In genomic region chr4:76943129-76943620, GRCh38 we compare ENCODE assay signal across 19 cellular contexts. TPM values are rescaled to one million over a fixed set of nuclear protein-coding genes. Genes with fewer than 3 reads are reported as not detected.
DNase-seq lines count a peak whose midpoint lies in the region; ATAC-seq and TF ChIP-seq lines count a peak whose summit lies in the region.
"Had no signal": no experiment of that assay in that cellular context is flagged by ENCODE, and none has a peak within 500 bp of the region (broad histone marks: within the 10 kb centered on the region; RNA-seq: fewer than 3 reads in every experiment).

No MANE protein-coding gene starts in this region.

- H3K4me1 ChIP-seq in left ventricle myocardium inferior (peaks cover 16% of the 10 kb centered on the region), SK-N-SH (ENCODE audit: control insufficient read depth in 1 of 2, insufficient read depth in 2 of 2, low read depth in 1 of 2, low read length in 1 of 2) (peaks cover 0 to 7% of the 10 kb centered on the region in 2 experiments; a peak in 2 of 4 replicates), fibroblast of lung (ENCODE audit: control insufficient read depth, extremely low read depth, insufficient read depth, low read length) (no peaks in the 10 kb centered on the region)

- peaks cover 6% of the 10 kb centered on the region for H3F3A ChIP-seq in SK-N-SH (replicated peaks; ENCODE audit: insufficient read depth)

- peak; percentile 38 to 93 for ATAC-seq in left cardiac atrium
- ATAC-seq in activated CD8-positive, alpha-beta T cell treated with anti-CD3 and anti-CD28 coated beads, Interleukin-2, amount 10 ng/mL, durations not matched to agents 7 days and 5 days: no peak
- ATAC-seq in natural killer cell treated with Interleukin-12 subunit alpha and Interleukin-12 subunit beta and Interleukin-15 and Interleukin-18, amount 100 ng/mL, for 72 hours: no peak
- ATAC-seq: activated CD8-positive, alpha-beta memory T cell treated with anti-CD3 and anti-CD28 coated beads, Interleukin-2, amount 10 ng/mL, durations not matched to agents 7 days and 5 days; CD8-positive, alpha-beta T cell; stimulated activated memory B cell treated with anti-CD40 and anti-IgM and Interleukin-4, amounts not matched to agents 10 μg/mL and 1 μg/mL and 100 μg/mL, for 72 hours had no signal

- H3K4me3 ChIP-seq in left ventricle myocardium inferior: no peak overlapping the region
- no peak overlapping the region for H3K4me3 ChIP-seq in SK-N-SH (ENCODE audit: low read depth in 2 of 2, low read length in 1 of 2)
- no peak overlapping the region for H3K4me3 ChIP-seq in fibroblast of lung (replicated peaks in 1 of 4; ENCODE audit: control extremely low read depth in 1 of 4, insufficient read depth in 1 of 4, low read depth in 3 of 4, low read length in 4 of 4)

- DNase-seq in left cardiac atrium (no peak), left ventricle myocardium inferior (no peak), SK-N-SH (no peak), fibroblast of lung (ENCODE audit: low read depth in 2 of 2) (peak; percentile 69 to 93), mesothelial cell of epicardium (ENCODE audit: low spot score in 2 of 2, unreplicated experiment in 2 of 2) (no peak), hypothalamus (lab: John Stamatoyannopoulos, UW) (no peak)
- no peak for DNase-seq in activated CD8-positive, alpha-beta T cell treated with anti-CD3 and anti-CD28 coated beads, Interleukin-2, amount 10 ng/mL, durations not matched to agents 7 days and 5 days
- no peak for DNase-seq in natural killer cell treated with Interleukin-12 subunit alpha and Interleukin-12 subunit beta and Interleukin-15 and Interleukin-18, amount 100 ng/mL, for 72 hours (ENCODE audit: low spot score)
- DNase-seq: activated CD4-positive, CD25-positive, alpha-beta regulatory T cell treated with anti-CD3 and anti-CD28 coated beads, Interleukin-2, amount 50 U/mL, for 72 hours; activated CD8-positive, alpha-beta memory T cell treated with anti-CD3 and anti-CD28 coated beads, Interleukin-2, amount 10 ng/mL, durations not matched to agents 7 days and 5 days; activated effector memory CD4-positive, alpha-beta T cell treated with anti-CD3 and anti-CD28 coated beads, Interleukin-2, amount 50 U/mL, for 16 hours; CD8-positive, alpha-beta T cell; GOT3; NCI-H1694; SHP77 treated with DMSO at 0.1 percent for 48 hours had no signal

- H3K9me3 Mint-ChIP-seq in mesothelial cell of epicardium: peaks cover 30% of the 10 kb centered on the region
- peaks cover 3% of the 10 kb centered on the region for H3K9me3 Mint-ChIP-seq in activated CD8-positive, alpha-beta T cell treated with anti-CD3 and anti-CD28 coated beads, Interleukin-2, amount 10 ng/mL, durations not matched to agents 7 days and 5 days (ENCODE audit: insufficient read depth)
- H3K9me3 Mint-ChIP-seq in natural killer cell treated with Interleukin-12 subunit alpha and Interleukin-12 subunit beta and Interleukin-15 and Interleukin-18, amount 100 ng/mL, for 72 hours: peaks cover 5% of the 10 kb centered on the region

- intact Hi-C loops in left cardiac atrium (cut with DNase I) (no loop called here), left ventricle myocardium inferior (cut with micrococcal nuclease) (no loop called here)

- no peaks in the 10 kb centered on the region for H3K36me3 ChIP-seq in left ventricle myocardium inferior
- peaks cover 0 to 28% of the 10 kb centered on the region in 2 experiments for H3K36me3 ChIP-seq in SK-N-SH (replicated peaks in 1 of 2; ENCODE audit: control insufficient read depth in 1 of 2, insufficient read depth in 2 of 2, low read length in 1 of 2)
- no peaks in the 10 kb centered on the region for H3K36me3 ChIP-seq in fibroblast of lung (ENCODE audit: control insufficient read depth, insufficient read depth, low read length)

- H3K27ac ChIP-seq in left ventricle myocardium inferior (replicated peaks) (no peak overlapping the region), SK-N-SH (ENCODE audit: low read depth in 2 of 2, low read length in 1 of 2) (peak overlapping the region in 1 of 2 experiments; percentile 39; a peak in 1 of 4 replicates), fibroblast of lung (ENCODE audit: insufficient read depth, low read length) (no peak overlapping the region)
- H3K27ac ChIP-seq: HL-60 had no signal

- peaks cover 8% of the 10 kb centered on the region for H3K4me1 Mint-ChIP-seq in mesothelial cell of epicardium
- H3K4me1 Mint-ChIP-seq in activated CD8-positive, alpha-beta T cell treated with anti-CD3 and anti-CD28 coated beads, Interleukin-2, amount 10 ng/mL, durations not matched to agents 7 days and 5 days (ENCODE audit: low read depth): no peaks in the 10 kb centered on the region
- no peaks in the 10 kb centered on the region for H3K4me1 Mint-ChIP-seq in natural killer cell treated with Interleukin-12 subunit alpha and Interleukin-12 subunit beta and Interleukin-15 and Interleukin-18, amount 100 ng/mL, for 72 hours (ENCODE audit: low read depth in 2 of 2)
- H3K4me1 Mint-ChIP-seq: activated CD8-positive, alpha-beta memory T cell treated with anti-CD3 and anti-CD28 coated beads, Interleukin-2, amount 10 ng/mL, durations not matched to agents 7 days and 5 days had no signal

- H2AFZ ChIP-seq in SK-N-SH (ENCODE audit: low read depth): no peak overlapping the region
- no peak overlapping the region for H2AFZ ChIP-seq in fibroblast of lung (ENCODE audit: low read length)

- TF ChIP-seq CTCF in left ventricle myocardium inferior (IDR thresholded peaks at IDR 0.05; ENCODE audit: borderline replicate concordance): no peak
- TF ChIP-seq CTCF in SK-N-SH (IDR thresholded peaks at IDR 0.05): no peak
- no peak for TF ChIP-seq CTCF in fibroblast of lung (conservative IDR thresholded peaks at IDR 0.05 in 1 of 2, IDR thresholded peaks at IDR 0.05 in 1 of 2; ENCODE audit: low read depth in 1 of 2, low read length in 2 of 2)
- TF ChIP-seq CTCF in mesothelial cell of epicardium (IDR thresholded peaks at IDR 0.05; ENCODE audit: unreplicated experiment): no peak

- H3K4me2 ChIP-seq in SK-N-SH: no peak overlapping the region
- peak overlapping the region; percentile 15 for H3K4me2 ChIP-seq in fibroblast of lung (ENCODE audit: extremely low read depth, insufficient read depth, low read length)

- H3K79me2 ChIP-seq in SK-N-SH (ENCODE audit: insufficient read depth) (peaks cover 36% of the 10 kb centered on the region), fibroblast of lung (ENCODE audit: control insufficient read depth, insufficient read depth, low read length) (peaks cover 27% of the 10 kb centered on the region)

- H3K27ac Mint-ChIP-seq in mesothelial cell of epicardium: no peak overlapping the region
- no peak overlapping the region for H3K27ac Mint-ChIP-seq in activated CD8-positive, alpha-beta T cell treated with anti-CD3 and anti-CD28 coated beads, Interleukin-2, amount 10 ng/mL, durations not matched to agents 7 days and 5 days
- no peak overlapping the region for H3K27ac Mint-ChIP-seq in natural killer cell treated with Interleukin-12 subunit alpha and Interleukin-12 subunit beta and Interleukin-15 and Interleukin-18, amount 100 ng/mL, for 72 hours
- H3K27ac Mint-ChIP-seq: activated CD8-positive, alpha-beta memory T cell treated with anti-CD3 and anti-CD28 coated beads, Interleukin-2, amount 10 ng/mL, durations not matched to agents 7 days and 5 days; CD8-positive, alpha-beta T cell; dendritic cell treated with granulocyte-macrophage colony-stimulating factor and Interleukin-4, amounts not matched to agents 40 ng/mL and 50 ng/mL, for 4 days; stimulated activated memory B cell treated with anti-CD40 and anti-IgM and Interleukin-4, amounts not matched to agents 10 μg/mL and 1 μg/mL and 100 μg/mL, for 72 hours had no signal

- peaks cover 34% of the 10 kb centered on the region for H3K36me3 Mint-ChIP-seq in mesothelial cell of epicardium
- peaks cover 2% of the 10 kb centered on the region for H3K36me3 Mint-ChIP-seq in activated CD8-positive, alpha-beta T cell treated with anti-CD3 and anti-CD28 coated beads, Interleukin-2, amount 10 ng/mL, durations not matched to agents 7 days and 5 days (ENCODE audit: low read depth)
- peaks cover 14% of the 10 kb centered on the region for H3K36me3 Mint-ChIP-seq in natural killer cell treated with Interleukin-12 subunit alpha and Interleukin-12 subunit beta and Interleukin-15 and Interleukin-18, amount 100 ng/mL, for 72 hours
- H3K36me3 Mint-ChIP-seq: CD8-positive, alpha-beta T cell had no signal

- H3K27me3 Mint-ChIP-seq in mesothelial cell of epicardium (ENCODE audit: low read depth): no peaks in the 10 kb centered on the region
- H3K27me3 Mint-ChIP-seq in activated CD8-positive, alpha-beta T cell treated with anti-CD3 and anti-CD28 coated beads, Interleukin-2, amount 10 ng/mL, durations not matched to agents 7 days and 5 days (ENCODE audit: low read depth): peaks cover 7% of the 10 kb centered on the region
- peaks cover 3 to 6% of the 10 kb centered on the region in 2 donors for H3K27me3 Mint-ChIP-seq in natural killer cell treated with Interleukin-12 subunit alpha and Interleukin-12 subunit beta and Interleukin-15 and Interleukin-18, amount 100 ng/mL, for 72 hours
- H3K27me3 Mint-ChIP-seq: dendritic cell treated with granulocyte-macrophage colony-stimulating factor and Interleukin-4, amounts not matched to agents 40 ng/mL and 50 ng/mL, for 4 days; stimulated activated memory B cell treated with anti-CD40 and anti-IgM and Interleukin-4, amounts not matched to agents 10 μg/mL and 1 μg/mL and 100 μg/mL, for 72 hours had no signal

- POLR2A ChIA-PET in SK-N-SH (lab: Yijun Ruan, JAX): no interaction called here
- POLR2A ChIA-PET in activated CD8-positive, alpha-beta T cell treated with anti-CD3 and anti-CD28 coated beads, Interleukin-2, amount 10 ng/mL, durations not matched to agents 7 days and 5 days (lab: Charles Lee): no interaction called here

- no peak for TF ChIP-seq RAD21 in SK-N-SH (IDR thresholded peaks at IDR 0.05; ENCODE audit: low read length)

- TF ChIP-seq EP300 in SK-N-SH (IDR thresholded peaks at IDR 0.05; ENCODE audit: borderline replicate concordance in 1 of 2, low read depth in 1 of 2, low read length in 1 of 2): no peak

- H4K20me1 ChIP-seq in SK-N-SH (ENCODE audit: insufficient read depth) (no peaks in the 10 kb centered on the region), fibroblast of lung (ENCODE audit: control insufficient read depth, extremely low read depth, insufficient read depth, low read length) (no peaks in the 10 kb centered on the region)

- WGBS in SK-N-SH (ENCODE audit: low lambda C conversion rate): 73% methylated on average over 6 of the region's 6 CpGs

- H3K27me3 ChIP-seq in left ventricle myocardium inferior (ENCODE audit: low read depth): no peaks in the 10 kb centered on the region
- H3K27me3 ChIP-seq in SK-N-SH (ENCODE audit: insufficient read depth): no peaks in the 10 kb centered on the region
- H3K27me3 ChIP-seq in fibroblast of lung (ENCODE audit: control insufficient read depth, insufficient read depth, low read length): no peaks in the 10 kb centered on the region

- H3K4me3 Mint-ChIP-seq in mesothelial cell of epicardium: no peak overlapping the region
- H3K4me3 Mint-ChIP-seq in activated CD8-positive, alpha-beta T cell treated with anti-CD3 and anti-CD28 coated beads, Interleukin-2, amount 10 ng/mL, durations not matched to agents 7 days and 5 days: no peak overlapping the region
- H3K4me3 Mint-ChIP-seq in natural killer cell treated with Interleukin-12 subunit alpha and Interleukin-12 subunit beta and Interleukin-15 and Interleukin-18, amount 100 ng/mL, for 72 hours: no peak overlapping the region
- H3K4me3 Mint-ChIP-seq: activated CD8-positive, alpha-beta memory T cell treated with anti-CD3 and anti-CD28 coated beads, Interleukin-2, amount 10 ng/mL, durations not matched to agents 7 days and 5 days; CD8-positive, alpha-beta T cell; dendritic cell treated with granulocyte-macrophage colony-stimulating factor and Interleukin-4, amounts not matched to agents 40 ng/mL and 50 ng/mL, for 4 days; stimulated activated memory B cell treated with anti-CD40 and anti-IgM and Interleukin-4, amounts not matched to agents 10 μg/mL and 1 μg/mL and 100 μg/mL, for 72 hours had no signal

- CTCF ChIA-PET in SK-N-SH (lab: Yijun Ruan, JAX): interaction anchor here (1.0 kb wide), 1 partner anchor 186 kb away, joined by 3 read pairs; no protein-coding TSS in a partner anchor
- CTCF ChIA-PET in activated CD8-positive, alpha-beta T cell treated with anti-CD3 and anti-CD28 coated beads, Interleukin-2, amount 10 ng/mL, durations not matched to agents 7 days and 5 days (lab: Charles Lee): no interaction called here

- H3K9me3 ChIP-seq in left ventricle myocardium inferior (replicated peaks) (peaks cover 15% of the 10 kb centered on the region), SK-N-SH (no peaks in the 10 kb centered on the region), fibroblast of lung (ENCODE audit: control insufficient read depth, insufficient read depth, low read depth, low read length) (no peaks in the 10 kb centered on the region)

- H3K9me2 ChIP-seq in SK-N-SH: no peaks in the 10 kb centered on the region

- H3K9ac ChIP-seq in SK-N-SH: no peak overlapping the region
- no peak overlapping the region for H3K9ac ChIP-seq in fibroblast of lung (ENCODE audit: insufficient read depth, low read length)

RNA-seq across cellular contexts. Expression of gene SEPTIN11, which starts 6.4 kb away (rescaled TPM):
- total RNA-seq in left cardiac atrium: 10 to 100 TPM; 59.6 to 65.6 TPM
- 30.1 TPM for total RNA-seq in left ventricle myocardium inferior
- polyA plus RNA-seq in SK-N-SH (2012; rRNA removed): 47.4 and 81.9 TPM in 2 replicates
- polyA plus RNA-seq in SK-N-SH (2012; cell fraction: cytosol; rRNA removed): 75.6 and 89.3 TPM in 2 replicates
- 34.1 and 66.4 TPM in 2 replicates for polyA plus RNA-seq in SK-N-SH (2012; cell fraction: nucleus; rRNA removed)
- total RNA-seq in fibroblast of lung: 293 and 688 TPM in 2 replicates
- polyA plus RNA-seq in fibroblast of lung: 521 and 1,286 TPM in 2 replicates
- polyA plus RNA-seq in fibroblast of lung (2012): 255 and 662 TPM in 2 replicates
- 89.2 and 208 TPM in 2 replicates for polyA minus RNA-seq in fibroblast of lung (ENCODE audit: low replicate concordance)
- total RNA-seq in mesothelial cell of epicardium: 83.6 to 88.5 TPM (median 84.1 TPM) in 3 replicates
- total RNA-seq in activated CD8-positive, alpha-beta T cell treated with anti-CD3 and anti-CD28 coated beads, Interleukin-2, amount 10 ng/mL, durations not matched to agents 7 days and 5 days: 10 to 100 TPM; 67.0 to 77.4 TPM
- total RNA-seq in natural killer cell treated with Interleukin-12 subunit alpha and Interleukin-12 subunit beta and Interleukin-15 and Interleukin-18, amount 100 ng/mL, for 72 hours: 10 to 100 TPM; 60.3 to 88.9 TPM

RNA-seq across cellular contexts. Expression of gene SOWAHB, which starts 45.2 kb away (rescaled TPM):
- total RNA-seq in left cardiac atrium: not detected
- not detected for total RNA-seq in left ventricle myocardium inferior
- 0.05 and 0.06 TPM in 2 replicates for polyA plus RNA-seq in SK-N-SH (2012; rRNA removed)
- 0.01 and 0.04 TPM in 2 replicates for polyA plus RNA-seq in SK-N-SH (2012; cell fraction: cytosol; rRNA removed)
- 0.05 and 0.08 TPM in 2 replicates for polyA plus RNA-seq in SK-N-SH (2012; cell fraction: nucleus; rRNA removed)
- under 0.01 and 0.17 TPM in 2 replicates for total RNA-seq in fibroblast of lung
- polyA plus RNA-seq in fibroblast of lung: 0.07 TPM in 1 of 2 replicates, not detected in the other
- 0.03 and 0.05 TPM in 2 replicates for polyA plus RNA-seq in fibroblast of lung (2012)
- polyA minus RNA-seq in fibroblast of lung (ENCODE audit: low replicate concordance): 0.31 TPM in 1 of 2 replicates, not detected in the other
- total RNA-seq in mesothelial cell of epicardium: 1.1 to 1.3 TPM (median 1.2 TPM) in 3 replicates
- not detected for total RNA-seq in activated CD8-positive, alpha-beta T cell treated with anti-CD3 and anti-CD28 coated beads, Interleukin-2, amount 10 ng/mL, durations not matched to agents 7 days and 5 days
- not detected for total RNA-seq in natural killer cell treated with Interleukin-12 subunit alpha and Interleukin-12 subunit beta and Interleukin-15 and Interleukin-18, amount 100 ng/mL, for 72 hours
- total RNA-seq: activated CD8-positive, alpha-beta memory T cell treated with anti-CD3 and anti-CD28 coated beads, Interleukin-2, amount 10 ng/mL, durations not matched to agents 7 days and 5 days; CD8-positive, alpha-beta T cell; T-helper 2 cell treated with Interferon-gamma antibody and Interleukin-4, amounts not matched to agents 100 ng/mL and 5 ng/mL, for 36 hours had no signal

Comparison
In these comparisons a context has a peak if more than half of its experiments do, and no peak if none do; other contexts are left out.
1. ATAC-seq: peak in left cardiac atrium (2 of 2); none in activated CD8-positive, alpha-beta T cell treated with anti-CD3 and anti-CD28 coated beads, Interleukin-2, amount 10 ng/mL, durations not matched to agents 7 days and 5 days (single experiment) and natural killer cell treated with Interleukin-12 subunit alpha and Interleukin-12 subunit beta and Interleukin-15 and Interleukin-18, amount 100 ng/mL, for 72 hours (0 of 2).
2. DNase-seq: peak in fibroblast of lung (2 of 2); none in left cardiac atrium (single experiment), left ventricle myocardium inferior (single experiment), SK-N-SH (single experiment), mesothelial cell of epicardium (0 of 2), hypothalamus (0 of 51), activated CD8-positive, alpha-beta T cell treated with anti-CD3 and anti-CD28 coated beads, Interleukin-2, amount 10 ng/mL, durations not matched to agents 7 days and 5 days (single experiment) and natural killer cell treated with Interleukin-12 subunit alpha and Interleukin-12 subunit beta and Interleukin-15 and Interleukin-18, amount 100 ng/mL, for 72 hours (single experiment).